15 cellular contexts compared by ENCODE assay signal in genomic region chr20:57788936-57789613, GRCh38.
A peak's percentile ranks its signal among the peaks of the same experiment; 100 is the strongest.
DNase-seq lines count a peak whose midpoint lies in the region; ATAC-seq, FAIRE-seq and TF ChIP-seq lines count a peak whose summit lies in the region.
"Had no signal": no experiment of that assay in that cellular context is flagged by ENCODE, and none has a peak within 500 bp of the region (broad histone marks: within the 10 kb centered on the region; RNA-seq: fewer than 3 reads in every experiment).

No MANE protein-coding gene starts in this region.

- H3K9ac ChIP-seq in trophoblast cell (ENCODE audit: low read length), result no peak overlapping the region

- no peak overlapping the region for H3K18ac ChIP-seq in trophoblast cell (ENCODE audit: low read length)

- H2AFZ ChIP-seq in trophoblast cell (ENCODE audit: insufficient read depth, low read length, poor library complexity), result no peak overlapping the region

- no peak for TF ChIP-seq POLR2A in suprapubic skin (IDR thresholded peaks at IDR 0.05)

- H2BK12ac ChIP-seq in trophoblast cell (ENCODE audit: low read length), result no peak overlapping the region

- WGBS in trophoblast cell (ENCODE audit: extremely low coverage, insufficient coverage, insufficient read length), result no CpG with 5 or more reads among the region's 19 CpGs
- 89% methylated on average over 19 of the region's 19 CpGs for WGBS in suprapubic skin

- peak overlapping the region; percentile 15 for H4K91ac ChIP-seq in trophoblast cell (ENCODE audit: low read depth, low read length)

- no peaks in the 10 kb centered on the region for H3K36me3 ChIP-seq in bronchial epithelial cell (ENCODE audit: control insufficient read depth, insufficient read depth, low read length)
- H3K36me3 ChIP-seq in trophoblast cell (ENCODE audit: control insufficient read depth in 1 of 2, insufficient read depth in 2 of 2, low read length in 2 of 2), result no peaks in the 10 kb centered on the region
- no peaks in the 10 kb centered on the region for H3K36me3 ChIP-seq in suprapubic skin

- TF ChIP-seq CTCF in bronchial epithelial cell (IDR thresholded peaks at IDR 0.05; ENCODE audit: insufficient read depth, low read length, severe bottlenecking) (no peak), suprapubic skin (IDR thresholded peaks at IDR 0.05) (no peak)

- H2AK5ac ChIP-seq in trophoblast cell (ENCODE audit: low read length), result no peak overlapping the region

- no peak overlapping the region for H3K4me2 ChIP-seq in trophoblast cell (ENCODE audit: low read length)

- no peak overlapping the region for H4K8ac ChIP-seq in trophoblast cell (ENCODE audit: low read depth, low read length)

- H3K4me3 ChIP-seq in bronchial epithelial cell (ENCODE audit: low read depth, low read length) (no peak overlapping the region), trophoblast cell (ENCODE audit: low read depth, low read length) (no peak overlapping the region), suprapubic skin (no peak overlapping the region)
- H3K4me3 ChIP-seq: GM12878 had no signal

- FAIRE-seq in bronchial epithelial cell (lab: Jason Lieb, UNC), result peak; percentile 36
- FAIRE-seq: GM12878, GM18507 had no signal

- no peak overlapping the region for H4K12ac ChIP-seq in trophoblast cell (ENCODE audit: low read depth, low read length)

- intact Hi-C loops in cardiac septum (cut with DNase I) (no loop called here), left cardiac atrium (cut with DNase I) (no loop called here)

- H3K4ac ChIP-seq in trophoblast cell (ENCODE audit: low read depth, low read length), result no peak overlapping the region

- H3K23ac ChIP-seq in trophoblast cell (ENCODE audit: low read length), result no peak overlapping the region

- no peak for ATAC-seq in left cardiac atrium
- no peak for ATAC-seq in HG03432 (IDR thresholded peaks at IDR 0.05; ENCODE audit: unreplicated experiment)
- ATAC-seq: GM12878 had no signal

- H3K79me1 ChIP-seq in trophoblast cell (ENCODE audit: low read length), result peaks cover 8% of the 10 kb centered on the region

- H3K27me3 ChIP-seq in bronchial epithelial cell (ENCODE audit: control insufficient read depth, insufficient read depth, low read length) (peaks cover 8% of the 10 kb centered on the region), trophoblast cell (ENCODE audit: insufficient read depth, low read length) (no peaks in the 10 kb centered on the region), suprapubic skin (no peaks in the 10 kb centered on the region)

- no peak overlapping the region for H2BK120ac ChIP-seq in trophoblast cell (ENCODE audit: insufficient read depth, low read length, poor library complexity)

- TF ChIP-seq EP300 in suprapubic skin (IDR thresholded peaks at IDR 0.05), result no peak

- H3K27ac ChIP-seq in trophoblast cell (ENCODE audit: low read depth, low read length) (no peak overlapping the region), suprapubic skin (no peak overlapping the region)

- no peak overlapping the region for H3K14ac ChIP-seq in trophoblast cell (ENCODE audit: low read length)

- DNase-seq in cardiac septum (ENCODE audit: low spot score), result peak; percentile 55
- DNase-seq in left cardiac atrium, result no peak
- no peak for DNase-seq in bronchial epithelial cell (ENCODE audit: low read depth)
- no peak for DNase-seq in trophoblast cell
- DNase-seq in suprapubic skin (ENCODE audit: low spot score in 2 of 2), result peak; percentile 44 to 68
- DNase-seq in activated CD4-positive, alpha-beta T cell treated with anti-CD3 and anti-CD28 coated beads, Interleukin-2, amount 50 U/mL, for 1 hour, result no peak
- no peak for DNase-seq in HUDEP-2 (lab: John Stamatoyannopoulos, UW; ENCODE audit: unreplicated experiment in 76 of 76)
- DNase-seq: 8988T; ACHN; C1 segment of cervical spinal cord; CD4-positive, alpha-beta T cell; DMS79 had no signal

- H2BK5ac ChIP-seq in trophoblast cell (ENCODE audit: low read depth, low read length, poor library complexity), result no peak overlapping the region

- H3K9me3 ChIP-seq in trophoblast cell (ENCODE audit: insufficient read depth, low read depth, low read length), result peaks cover 2% of the 10 kb centered on the region
- no peaks in the 10 kb centered on the region for H3K9me3 ChIP-seq in suprapubic skin

- H3K4me1 ChIP-seq in trophoblast cell (ENCODE audit: control insufficient read depth in 1 of 2, insufficient read depth in 2 of 2, low read length in 2 of 2), result peaks cover 7 to 9% of the 10 kb centered on the region in 2 experiments
- no peaks in the 10 kb centered on the region for H3K4me1 ChIP-seq in suprapubic skin

- H3K79me2 ChIP-seq in trophoblast cell (ENCODE audit: control insufficient read depth, insufficient read depth, low read length, poor library complexity), result no peaks in the 10 kb centered on the region

Comparison
In these comparisons a context has a peak if more than half of its experiments do, and no peak if none do; other contexts are left out.
1. DNase-seq: peak in cardiac septum (single experiment) and suprapubic skin (2 of 2); none in left cardiac atrium (single experiment), bronchial epithelial cell (single experiment), trophoblast cell (0 of 2), activated CD4-positive, alpha-beta T cell treated with anti-CD3 and anti-CD28 coated beads, Interleukin-2, amount 50 U/mL, for 1 hour (single experiment) and HUDEP-2 (0 of 76).